14 cellular contexts compared by ENCODE assay signal in genomic region chr14:33707751-33708150, GRCh38.
"Had no signal": no experiment of that assay in that cellular context is flagged by ENCODE, and none has a peak within 500 bp of the region (broad histone marks: within the 10 kb centered on the region; RNA-seq: fewer than 3 reads in every experiment).

No MANE protein-coding gene starts in this region.

- H3K36me3 Mint-ChIP-seq: memory B cell, T-cell had no signal

- H3K27ac ChIP-seq: breast epithelium, foreskin keratinocyte, left lung, parathyroid adenoma, thoracic aorta had no signal

- H3K4me3 ChIP-seq: breast epithelium, left lung, thoracic aorta had no signal

- H3K9me3 Mint-ChIP-seq: activated naive CD4-positive, alpha-beta T cell treated with anti-CD3 and anti-CD28 coated beads for 36 hours; activated T-helper 17 cell treated with anti-CD3 and anti-CD28 coated beads, Interleukin-2, amount 50 U/mL, for 72 hours; stimulated activated naive CD8-positive, alpha-beta T cell treated with anti-CD3 and anti-CD28 coated beads, Interleukin-15, amount 100 ng/mL, for 72 hours; T-cell had no signal

- H3K79me2 ChIP-seq: parathyroid adenoma had no signal

- H3K27me3 ChIP-seq: breast epithelium, foreskin keratinocyte had no signal

- H3K4me3 Mint-ChIP-seq: activated naive CD4-positive, alpha-beta T cell treated with anti-CD3 and anti-CD28 coated beads for 36 hours; activated T-helper 17 cell treated with anti-CD3 and anti-CD28 coated beads, Interleukin-2, amount 50 U/mL, for 72 hours; memory B cell; stimulated activated naive CD8-positive, alpha-beta T cell treated with anti-CD3 and anti-CD28 coated beads, Interleukin-15, amount 100 ng/mL, for 72 hours; T-cell had no signal

- DNase-seq: activated CD4-positive, alpha-beta T cell treated with anti-CD3 and anti-CD28 coated beads for 48 hours; activated naive CD4-positive, alpha-beta T cell treated with anti-CD3 and anti-CD28 coated beads for 36 hours; foreskin keratinocyte; head of caudate nucleus; stimulated activated CD4-positive, alpha-beta T cell treated with anti-CD3 and anti-CD28 coated beads, Interleukin-4, amount 100 ng/mL, for 4 hours; stimulated activated naive CD8-positive, alpha-beta T cell treated with anti-CD3 and anti-CD28 coated beads, Interleukin-15, amount 100 ng/mL, for 72 hours; T-cell; T1000 had no signal

- H3K4me1 ChIP-seq: breast epithelium, foreskin keratinocyte, left lung, parathyroid adenoma had no signal

- H3K27me3 Mint-ChIP-seq: memory B cell had no signal

- H3K9me3 ChIP-seq: breast epithelium, left lung, thoracic aorta had no signal

- H2AFZ ChIP-seq: parathyroid adenoma had no signal

- H3K9ac ChIP-seq: parathyroid adenoma had no signal

- H3K36me3 ChIP-seq: breast epithelium, left lung, thoracic aorta had no signal

- H3K27ac Mint-ChIP-seq: activated naive CD4-positive, alpha-beta T cell treated with anti-CD3 and anti-CD28 coated beads for 36 hours; activated T-helper 17 cell treated with anti-CD3 and anti-CD28 coated beads, Interleukin-2, amount 50 U/mL, for 72 hours; memory B cell; stimulated activated naive CD8-positive, alpha-beta T cell treated with anti-CD3 and anti-CD28 coated beads, Interleukin-15, amount 100 ng/mL, for 72 hours; T-cell had no signal

- H3K4me1 Mint-ChIP-seq: activated T-helper 17 cell treated with anti-CD3 and anti-CD28 coated beads, Interleukin-2, amount 50 U/mL, for 72 hours; memory B cell; stimulated activated naive CD8-positive, alpha-beta T cell treated with anti-CD3 and anti-CD28 coated beads, Interleukin-15, amount 100 ng/mL, for 72 hours; T-cell had no signal
